1 cellular context compared by ENCODE assay signal in genomic region chr20:49935746-49936152, GRCh38.
TF ChIP-seq lines count a peak whose summit lies in the region.

No MANE protein-coding gene starts in this region.

TF ChIP-seq in HepG2, 621 proteins besides CTCF, POLR2A, EP300 and RAD21 (continued from another document and continues in another):
- TF ChIP-seq, protein P1, sequence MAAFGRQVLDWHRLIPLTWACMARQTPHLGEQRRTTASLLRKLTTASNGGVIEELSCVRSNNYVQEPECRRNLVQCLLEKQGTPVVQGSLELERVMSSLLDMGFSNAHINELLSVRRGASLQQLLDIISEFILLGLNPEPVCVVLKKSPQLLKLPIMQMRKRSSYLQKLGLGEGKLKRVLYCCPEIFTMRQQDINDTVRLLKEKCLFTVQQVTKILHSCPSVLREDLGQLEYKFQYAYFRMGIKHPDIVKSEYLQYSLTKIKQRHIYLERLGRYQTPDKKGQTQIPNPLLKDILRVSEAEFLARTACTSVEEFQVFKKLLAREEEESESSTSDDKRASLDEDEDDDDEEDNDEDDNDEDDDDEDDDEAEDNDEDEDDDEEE (CRISPR knock-in tag; IDR thresholded peaks at IDR 0.05): 0 out of 2 replicates have a peak, but pooled peaks have one; percentile 5
- no peak for TF ChIP-seq PRMT3 (CRISPR knock-in tag; IDR thresholded peaks at IDR 0.05; ENCODE audit: borderline replicate concordance, low read depth)
- 0 out of 2 replicates have a peak, but pooled peaks have one; percentile 7 for TF ChIP-seq ZNF609 (CRISPR knock-in tag; IDR thresholded peaks at IDR 0.05; ENCODE audit: borderline replicate concordance)
- TF ChIP-seq ZNF512 (CRISPR knock-in tag; IDR thresholded peaks at IDR 0.05): no peak
- no peak for TF ChIP-seq DR1 (CRISPR knock-in tag; IDR thresholded peaks at IDR 0.05)
- TF ChIP-seq, protein P2, sequence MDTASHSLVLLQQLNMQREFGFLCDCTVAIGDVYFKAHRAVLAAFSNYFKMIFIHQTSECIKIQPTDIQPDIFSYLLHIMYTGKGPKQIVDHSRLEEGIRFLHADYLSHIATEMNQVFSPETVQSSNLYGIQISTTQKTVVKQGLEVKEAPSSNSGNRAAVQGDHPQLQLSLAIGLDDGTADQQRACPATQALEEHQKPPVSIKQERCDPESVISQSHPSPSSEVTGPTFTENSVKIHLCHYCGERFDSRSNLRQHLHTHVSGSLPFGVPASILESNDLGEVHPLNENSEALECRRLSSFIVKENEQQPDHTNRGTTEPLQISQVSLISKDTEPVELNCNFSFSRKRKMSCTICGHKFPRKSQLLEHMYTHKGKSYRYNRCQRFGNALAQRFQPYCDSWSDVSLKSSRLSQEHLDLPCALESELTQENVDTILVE (CRISPR knock-in tag; IDR thresholded peaks at IDR 0.05): 0 out of 2 replicates have a peak, but pooled peaks have one; percentile 7
- TF ChIP-seq, protein P3, sequence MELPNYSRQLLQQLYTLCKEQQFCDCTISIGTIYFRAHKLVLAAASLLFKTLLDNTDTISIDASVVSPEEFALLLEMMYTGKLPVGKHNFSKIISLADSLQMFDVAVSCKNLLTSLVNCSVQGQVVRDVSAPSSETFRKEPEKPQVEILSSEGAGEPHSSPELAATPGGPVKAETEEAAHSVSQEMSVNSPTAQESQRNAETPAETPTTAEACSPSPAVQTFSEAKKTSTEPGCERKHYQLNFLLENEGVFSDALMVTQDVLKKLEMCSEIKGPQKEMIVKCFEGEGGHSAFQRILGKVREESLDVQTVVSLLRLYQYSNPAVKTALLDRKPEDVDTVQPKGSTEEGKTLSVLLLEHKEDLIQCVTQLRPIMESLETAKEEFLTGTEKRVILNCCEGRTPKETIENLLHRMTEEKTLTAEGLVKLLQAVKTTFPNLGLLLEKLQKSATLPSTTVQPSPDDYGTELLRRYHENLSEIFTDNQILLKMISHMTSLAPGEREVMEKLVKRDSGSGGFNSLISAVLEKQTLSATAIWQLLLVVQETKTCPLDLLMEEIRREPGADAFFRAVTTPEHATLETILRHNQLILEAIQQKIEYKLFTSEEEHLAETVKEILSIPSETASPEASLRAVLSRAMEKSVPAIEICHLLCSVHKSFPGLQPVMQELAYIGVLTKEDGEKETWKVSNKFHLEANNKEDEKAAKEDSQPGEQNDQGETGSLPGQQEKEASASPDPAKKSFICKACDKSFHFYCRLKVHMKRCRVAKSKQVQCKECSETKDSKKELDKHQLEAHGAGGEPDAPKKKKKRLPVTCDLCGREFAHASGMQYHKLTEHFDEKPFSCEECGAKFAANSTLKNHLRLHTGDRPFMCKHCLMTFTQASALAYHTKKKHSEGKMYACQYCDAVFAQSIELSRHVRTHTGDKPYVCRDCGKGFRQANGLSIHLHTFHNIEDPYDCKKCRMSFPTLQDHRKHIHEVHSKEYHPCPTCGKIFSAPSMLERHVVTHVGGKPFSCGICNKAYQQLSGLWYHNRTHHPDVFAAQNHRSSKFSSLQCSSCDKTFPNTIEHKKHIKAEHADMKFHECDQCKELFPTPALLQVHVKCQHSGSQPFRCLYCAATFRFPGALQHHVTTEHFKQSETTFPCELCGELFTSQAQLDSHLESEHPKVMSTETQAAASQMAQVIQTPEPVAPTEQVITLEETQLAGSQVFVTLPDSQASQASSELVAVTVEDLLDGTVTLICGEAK (IDR thresholded peaks at IDR 0.05): no peak
- TF ChIP-seq, protein P3 (CRISPR knock-in tag; IDR thresholded peaks at IDR 0.05): no peak
- 0 out of 2 replicates have a peak, but pooled peaks have one; percentile 76 for TF ChIP-seq PCBP1 (IDR thresholded peaks at IDR 0.05; ENCODE audit: borderline replicate concordance, low read depth, low read length)
- 0 out of 2 replicates have a peak, but pooled peaks have one; percentile 13 for TF ChIP-seq ETS1 (CRISPR knock-in tag; IDR thresholded peaks at IDR 0.05)
- peak; percentile 89 for TF ChIP-seq PRPF4 (IDR thresholded peaks at IDR 0.05; ENCODE audit: low read depth, low read length, poor library complexity, severe bottlenecking)
- no peak for TF ChIP-seq SNAPC5 (CRISPR knock-in tag; IDR thresholded peaks at IDR 0.05; ENCODE audit: borderline replicate concordance)
- peak; percentile 95 for TF ChIP-seq ZNF770 (CRISPR knock-in tag; IDR thresholded peaks at IDR 0.05)
- TF ChIP-seq, protein P4, sequence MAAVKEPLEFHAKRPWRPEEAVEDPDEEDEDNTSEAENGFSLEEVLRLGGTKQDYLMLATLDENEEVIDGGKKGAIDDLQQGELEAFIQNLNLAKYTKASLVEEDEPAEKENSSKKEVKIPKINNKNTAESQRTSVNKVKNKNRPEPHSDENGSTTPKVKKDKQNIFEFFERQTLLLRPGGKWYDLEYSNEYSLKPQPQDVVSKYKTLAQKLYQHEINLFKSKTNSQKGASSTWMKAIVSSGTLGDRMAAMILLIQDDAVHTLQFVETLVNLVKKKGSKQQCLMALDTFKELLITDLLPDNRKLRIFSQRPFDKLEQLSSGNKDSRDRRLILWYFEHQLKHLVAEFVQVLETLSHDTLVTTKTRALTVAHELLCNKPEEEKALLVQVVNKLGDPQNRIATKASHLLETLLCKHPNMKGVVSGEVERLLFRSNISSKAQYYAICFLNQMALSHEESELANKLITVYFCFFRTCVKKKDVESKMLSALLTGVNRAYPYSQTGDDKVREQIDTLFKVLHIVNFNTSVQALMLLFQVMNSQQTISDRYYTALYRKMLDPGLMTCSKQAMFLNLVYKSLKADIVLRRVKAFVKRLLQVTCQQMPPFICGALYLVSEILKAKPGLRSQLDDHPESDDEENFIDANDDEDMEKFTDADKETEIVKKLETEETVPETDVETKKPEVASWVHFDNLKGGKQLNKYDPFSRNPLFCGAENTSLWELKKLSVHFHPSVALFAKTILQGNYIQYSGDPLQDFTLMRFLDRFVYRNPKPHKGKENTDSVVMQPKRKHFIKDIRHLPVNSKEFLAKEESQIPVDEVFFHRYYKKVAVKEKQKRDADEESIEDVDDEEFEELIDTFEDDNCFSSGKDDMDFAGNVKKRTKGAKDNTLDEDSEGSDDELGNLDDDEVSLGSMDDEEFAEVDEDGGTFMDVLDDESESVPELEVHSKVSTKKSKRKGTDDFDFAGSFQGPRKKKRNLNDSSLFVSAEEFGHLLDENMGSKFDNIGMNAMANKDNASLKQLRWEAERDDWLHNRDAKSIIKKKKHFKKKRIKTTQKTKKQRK (IDR thresholded peaks at IDR 0.05; ENCODE audit: low read length): no peak
- no peak for TF ChIP-seq FOXA1 (IDR thresholded peaks at IDR 0.05)
- no peak for TF ChIP-seq FOXA1 (CRISPR knock-in tag; IDR thresholded peaks at IDR 0.05)
- 0 out of 2 replicates have a peak, but pooled peaks have one; percentile 13 for TF ChIP-seq ZNF546 (CRISPR knock-in tag; conservative IDR thresholded peaks at IDR 0.05)
- peak; percentile 70; the same call in 1 of the 2 replicates for TF ChIP-seq CC2D1A (CRISPR knock-in tag; IDR thresholded peaks at IDR 0.05)
- TF ChIP-seq SP2 (CRISPR knock-in tag; IDR thresholded peaks at IDR 0.05): 0 out of 2 replicates have a peak, but pooled peaks have one; percentile 24
- TF ChIP-seq ZNF672 (CRISPR knock-in tag; IDR thresholded peaks at IDR 0.05): no peak
- no peak for TF ChIP-seq MAFF (IDR thresholded peaks at IDR 0.05; ENCODE audit: low read depth, low read length)
- TF ChIP-seq NCOR1 (IDR thresholded peaks at IDR 0.05; ENCODE audit: borderline replicate concordance, low read length): 0 out of 2 replicates have a peak, but pooled peaks have one; percentile 3
